Comparison of ENCODE assay signal across 17 cellular contexts in the genomic region with DNA sequence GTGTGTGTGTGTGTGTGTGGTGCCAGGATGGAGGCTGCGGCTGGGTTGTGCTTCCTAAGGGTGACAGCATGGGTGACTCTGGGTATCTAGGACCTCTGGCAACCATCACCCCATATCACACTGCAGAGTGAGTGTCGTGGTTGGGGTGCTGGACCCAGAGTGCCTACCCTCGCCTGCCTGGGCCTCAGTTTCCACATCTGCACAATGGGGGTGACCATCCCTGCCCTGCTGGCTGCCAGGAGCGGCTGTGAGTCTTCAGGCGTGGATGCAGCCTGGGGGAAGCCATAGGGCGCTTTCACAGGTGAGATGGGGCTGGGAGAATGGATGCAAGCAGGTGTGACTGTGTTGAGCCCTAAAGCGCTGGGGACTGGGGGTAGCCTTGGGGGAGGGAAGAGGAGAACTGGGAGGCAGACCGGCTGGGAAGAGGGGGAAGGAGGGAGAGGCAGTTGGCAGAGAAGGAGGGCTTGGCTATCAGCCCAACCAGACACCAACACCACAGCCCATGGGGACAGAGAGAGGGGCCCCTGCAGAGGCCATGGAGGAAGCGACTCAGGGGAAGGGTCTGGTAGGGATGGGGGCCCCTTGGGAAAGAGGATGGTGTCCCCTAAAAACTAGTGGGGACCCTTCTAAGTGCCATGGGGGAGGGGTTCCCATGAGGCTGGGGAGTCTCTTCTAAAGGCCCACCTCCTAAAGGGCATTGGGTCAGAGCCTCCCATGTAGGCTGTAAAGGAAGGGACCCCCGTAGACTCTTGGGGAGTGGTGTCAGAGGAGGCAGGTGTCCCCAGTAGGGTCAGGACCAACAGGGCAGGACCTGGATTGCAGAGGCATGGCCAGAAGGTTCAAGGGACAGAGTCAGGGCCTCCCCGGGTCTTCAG. TPM values are rescaled to one million over a fixed set of nuclear protein-coding genes. Genes with fewer than 3 reads are reported as not detected.
DNase-seq lines count a peak whose midpoint lies in the region; ATAC-seq and TF ChIP-seq lines count a peak whose summit lies in the region.
"Had no signal": no experiment of that assay in that cellular context is flagged by ENCODE, and none has a peak within 500 bp of the region (broad histone marks: within the 10 kb centered on the region; RNA-seq: fewer than 3 reads in every experiment).

No MANE protein-coding gene starts in this region.

- no peak for ATAC-seq in HG03442 (IDR thresholded peaks at IDR 0.05; ENCODE audit: unreplicated experiment)
- no peak for ATAC-seq in GM21717 (IDR thresholded peaks at IDR 0.05; ENCODE audit: unreplicated experiment)
- ATAC-seq: gastrocnemius medialis had no signal

- H3K9ac ChIP-seq in trophoblast cell (ENCODE audit: low read length): no peak overlapping the region

- BruUV-seq in PC-9 (replicated peaks; lab: Mats Ljungman, UMichigan): no TSS peak

- peak; percentile 40 for DNase-seq in NCI-H2171 treated with DMSO at 0.1 percent for 48 hours (lab: John Stamatoyannopoulos, UW)
- DNase-seq in NCI-H2171 (lab: John Stamatoyannopoulos, UW): no peak
- no peak for DNase-seq in PC-9
- no peak for DNase-seq in fibroblast of the aortic adventitia (ENCODE audit: low read depth)
- no peak for DNase-seq in trophoblast cell
- DNase-seq in activated effector memory CD4-positive, alpha-beta T cell treated with anti-CD3 and anti-CD28 coated beads, Interleukin-2, amount 50 U/mL, for 16 hours: no peak
- DNase-seq: activated CD4-positive, alpha-beta memory T cell treated with anti-CD3 and anti-CD28 coated beads, Interleukin-2, amount 10 ng/mL, durations not matched to agents 7 days and 5 days; cerebellar nuclear complex; gastrocnemius medialis; naive B cell; NCI-H187; NCI-H774 had no signal

- H3K4me2 ChIP-seq in PC-9 (peak overlapping the region; percentile 99; the same call in 1 of the 2 replicates), trophoblast cell (ENCODE audit: low read length) (no peak overlapping the region)

- no peak overlapping the region for H4K12ac ChIP-seq in trophoblast cell (ENCODE audit: low read depth, low read length)

- intact Hi-C loops in PC-9 (cut with micrococcal nuclease; ENCODE audit: unreplicated experiment): no loop called here

- H3K79me2 ChIP-seq in PC-9 (ENCODE audit: low read depth): peaks cover 7% of the 10 kb centered on the region
- no peaks in the 10 kb centered on the region for H3K79me2 ChIP-seq in trophoblast cell (ENCODE audit: control insufficient read depth, insufficient read depth, low read length, poor library complexity)

- no peak overlapping the region for H2BK12ac ChIP-seq in trophoblast cell (ENCODE audit: low read length)

- H3K14ac ChIP-seq in trophoblast cell (ENCODE audit: low read length): no peak overlapping the region

- H3K4me3 ChIP-seq in PC-9 (no peak overlapping the region), fibroblast of the aortic adventitia (ENCODE audit: low read depth, low read length) (peak overlapping the region; percentile 18), trophoblast cell (ENCODE audit: low read depth, low read length) (peak overlapping the region; percentile 3)
- H3K4me3 ChIP-seq: lung had no signal

- H2AK5ac ChIP-seq in trophoblast cell (ENCODE audit: low read length): no peak overlapping the region

- no peak overlapping the region for H2BK5ac ChIP-seq in trophoblast cell (ENCODE audit: low read depth, low read length, poor library complexity)

- no peak overlapping the region for H3K4ac ChIP-seq in trophoblast cell (ENCODE audit: low read depth, low read length)

- no peak overlapping the region for H2BK120ac ChIP-seq in trophoblast cell (ENCODE audit: insufficient read depth, low read length, poor library complexity)

- H3F3A ChIP-seq in PC-9 (ENCODE audit: insufficient read depth, low read depth): peaks cover 30% of the 10 kb centered on the region; the same call in 1 of the 2 replicates

- WGBS in trophoblast cell (ENCODE audit: extremely low coverage, insufficient coverage, insufficient read length): no CpG with 5 or more reads among the region's 11 CpGs

- POLR2A ChIA-PET in PC-9 (lab: Charles Lee; ENCODE audit: unreplicated experiment): no interaction called here

- H4K20me1 ChIP-seq in PC-9 (ENCODE audit: insufficient read depth): peaks cover 6% of the 10 kb centered on the region

- TF ChIP-seq CTCF in PC-9 (conservative IDR thresholded peaks at IDR 0.05) (no peak), fibroblast of the aortic adventitia (IDR thresholded peaks at IDR 0.05; ENCODE audit: insufficient read depth, low read length) (no peak)

- no peaks in the 10 kb centered on the region for H3K79me1 ChIP-seq in trophoblast cell (ENCODE audit: low read length)

- no peak overlapping the region for H4K91ac ChIP-seq in trophoblast cell (ENCODE audit: low read depth, low read length)

- H3K4me1 ChIP-seq in PC-9 (replicated peaks; ENCODE audit: insufficient read depth) (peaks cover 25% of the 10 kb centered on the region), trophoblast cell (ENCODE audit: control insufficient read depth in 1 of 2, insufficient read depth in 2 of 2, low read length in 2 of 2) (peaks cover 0 to 10% of the 10 kb centered on the region in 2 experiments)

- H2AFZ ChIP-seq in PC-9: no peak overlapping the region
- H2AFZ ChIP-seq in trophoblast cell (ENCODE audit: insufficient read depth, low read length, poor library complexity): no peak overlapping the region

- H3K27me3 ChIP-seq in PC-9 (ENCODE audit: insufficient read depth, low read depth) (no peaks in the 10 kb centered on the region), trophoblast cell (ENCODE audit: insufficient read depth, low read length) (no peaks in the 10 kb centered on the region)
- H3K27me3 ChIP-seq: gastrocnemius medialis, right atrium auricular region had no signal

- H4K8ac ChIP-seq in trophoblast cell (ENCODE audit: low read depth, low read length): no peak overlapping the region

- no peak overlapping the region for H3K27ac ChIP-seq in PC-9
- no peak overlapping the region for H3K27ac ChIP-seq in trophoblast cell (ENCODE audit: low read depth, low read length)
- H3K27ac ChIP-seq: gastrocnemius medialis had no signal

- CTCF ChIA-PET in PC-9 (lab: Charles Lee): no interaction called here

- H3K9me2 ChIP-seq in PC-9 (ENCODE audit: insufficient read depth): no peaks in the 10 kb centered on the region

- H3K9me3 ChIP-seq in PC-9 (ENCODE audit: insufficient read depth, low read depth) (no peaks in the 10 kb centered on the region), trophoblast cell (ENCODE audit: insufficient read depth, low read depth, low read length) (peaks cover 5% of the 10 kb centered on the region)
- H3K9me3 ChIP-seq: gastrocnemius medialis, right atrium auricular region had no signal

- H3K36me3 ChIP-seq in PC-9 (ENCODE audit: low read depth) (no peaks in the 10 kb centered on the region), trophoblast cell (ENCODE audit: control insufficient read depth in 1 of 2, insufficient read depth in 2 of 2, low read length in 2 of 2) (no peaks in the 10 kb centered on the region)

- no peak overlapping the region for H3K23ac ChIP-seq in trophoblast cell (ENCODE audit: low read length)

- no peak overlapping the region for H3K18ac ChIP-seq in trophoblast cell (ENCODE audit: low read length)

RNA-seq across cellular contexts. Expression of a gene that starts 1.7 kb away (rescaled TPM):
- total RNA-seq in PC-9 (2021) (25.2 and 30.4 TPM in 2 replicates), fibroblast of the aortic adventitia (ENCODE audit: low replicate concordance) (9.4 and 14.3 TPM in 2 replicates)
- 3.7 and 3.9 TPM in 2 replicates for polyA plus RNA-seq in trophoblast cell (2013)

RNA-seq across cellular contexts. Expression of a gene that starts 10.6 kb away (rescaled TPM):
- total RNA-seq in PC-9 (2021): 9.4 and 13.7 TPM in 2 replicates
- total RNA-seq in fibroblast of the aortic adventitia (ENCODE audit: low replicate concordance): 12.2 and 13.2 TPM in 2 replicates
- 8.3 and 9.9 TPM in 2 replicates for polyA plus RNA-seq in trophoblast cell (2013)
- total RNA-seq: HT1080 had no signal

RNA-seq across cellular contexts. Expression of a gene that starts 10.8 kb away (rescaled TPM):
- 80.3 and 90.6 TPM in 2 replicates for total RNA-seq in PC-9 (2021)
- total RNA-seq in fibroblast of the aortic adventitia (ENCODE audit: low replicate concordance): 56.8 and 79.6 TPM in 2 replicates
- polyA plus RNA-seq in trophoblast cell (2013): 42.9 and 43.7 TPM in 2 replicates

RNA-seq across cellular contexts. Expression of a gene that starts 17.5 kb away (rescaled TPM):
- total RNA-seq in PC-9 (2021) (35.0 and 36.5 TPM in 2 replicates), fibroblast of the aortic adventitia (ENCODE audit: low replicate concordance) (9.4 and 16.3 TPM in 2 replicates)
- 12.5 and 13.0 TPM in 2 replicates for polyA plus RNA-seq in trophoblast cell (2013)
- total RNA-seq: HT1080 had no signal

RNA-seq across cellular contexts. Expression of a gene that starts 17.6 kb away (rescaled TPM):
- total RNA-seq in PC-9 (2021) (4.6 and 4.8 TPM in 2 replicates), fibroblast of the aortic adventitia (ENCODE audit: low replicate concordance) (0.41 and 0.45 TPM in 2 replicates)
- polyA plus RNA-seq in trophoblast cell (2013): 3.2 and 3.6 TPM in 2 replicates
